7 cellular contexts compared by ENCODE assay signal in genomic region chr17:47567261-47567660, GRCh38. TPM values are rescaled to one million over a fixed set of nuclear protein-coding genes. Genes with fewer than 3 reads are reported as not detected.
DNase-seq lines count a peak whose midpoint lies in the region; ATAC-seq, FAIRE-seq and TF ChIP-seq lines count a peak whose summit lies in the region.
"Not testable (repeated sequence)": the region's sequence is repeated elsewhere in the genome, so short reads cannot be mapped to it uniquely, and the experiment has no call there.

No MANE protein-coding gene starts in this region.

- not testable (repeated sequence) for H3K9me3 Mint-ChIP-seq in activated CD8-positive, alpha-beta T cell treated with anti-CD3 and anti-CD28 coated beads, Interleukin-2, amount 10 ng/mL, durations not matched to agents 7 days and 5 days (ENCODE audit: insufficient read depth); natural killer cell

- H3K27me3 ChIP-seq in bronchial epithelial cell (ENCODE audit: control insufficient read depth, insufficient read depth, low read length) = not testable (repeated sequence)

- H3K4me3 ChIP-seq in AG10803 (ENCODE audit: low read length); bronchial epithelial cell (ENCODE audit: low read depth, low read length); epithelial cell of esophagus (ENCODE audit: low read length): not testable (repeated sequence)

- H3K27me3 Mint-ChIP-seq in activated CD8-positive, alpha-beta T cell treated with anti-CD3 and anti-CD28 coated beads, Interleukin-2, amount 10 ng/mL, durations not matched to agents 7 days and 5 days (ENCODE audit: low read depth); natural killer cell (ENCODE audit: low read depth in 2 of 2): not testable (repeated sequence)

- H3K27ac Mint-ChIP-seq in activated CD8-positive, alpha-beta T cell treated with anti-CD3 and anti-CD28 coated beads, Interleukin-2, amount 10 ng/mL, durations not matched to agents 7 days and 5 days = peak overlapping the region; percentile 30
- peak overlapping the region; percentile 14 to 16 for H3K27ac Mint-ChIP-seq in natural killer cell

- not testable (repeated sequence) for ATAC-seq in activated CD8-positive, alpha-beta T cell treated with anti-CD3 and anti-CD28 coated beads, Interleukin-2, amount 10 ng/mL, durations not matched to agents 7 days and 5 days; natural killer cell

- intact Hi-C loops in natural killer cell (cut with micrococcal nuclease) = not testable (repeated sequence)

- POLR2A ChIA-PET in activated CD8-positive, alpha-beta T cell treated with anti-CD3 and anti-CD28 coated beads, Interleukin-2, amount 10 ng/mL, durations not matched to agents 7 days and 5 days (lab: Charles Lee) = not testable (repeated sequence)

- not testable (repeated sequence) for TF ChIP-seq CTCF in AG10803 (conservative IDR thresholded peaks at IDR 0.05; ENCODE audit: low read length); bronchial epithelial cell (IDR thresholded peaks at IDR 0.05; ENCODE audit: insufficient read depth, low read length, severe bottlenecking); epithelial cell of esophagus (IDR thresholded peaks at IDR 0.05; ENCODE audit: insufficient read depth, low read depth, low read length, missing control alignments); natural killer cell (IDR thresholded peaks at IDR 0.05)

- DNase-seq in AG10803 (ENCODE audit: low read depth) (peak; percentile 16), HCEC 1CT (peak; percentile 12), NCI-H226 (peak; percentile 62), bronchial epithelial cell (ENCODE audit: low read depth) (peak; percentile 37), epithelial cell of esophagus (ENCODE audit: low read depth) (peak; percentile 32)
- DNase-seq in activated CD8-positive, alpha-beta T cell treated with anti-CD3 and anti-CD28 coated beads, Interleukin-2, amount 10 ng/mL, durations not matched to agents 7 days and 5 days; natural killer cell: not testable (repeated sequence)

- H3K36me3 ChIP-seq in bronchial epithelial cell (ENCODE audit: control insufficient read depth, insufficient read depth, low read length) = not testable (repeated sequence)

- H3K4me1 Mint-ChIP-seq in activated CD8-positive, alpha-beta T cell treated with anti-CD3 and anti-CD28 coated beads, Interleukin-2, amount 10 ng/mL, durations not matched to agents 7 days and 5 days (ENCODE audit: low read depth) = not testable (repeated sequence)
- peaks cover 9 to 20% of the 10 kb centered on the region in 2 donors for H3K4me1 Mint-ChIP-seq in natural killer cell

- CTCF ChIA-PET in activated CD8-positive, alpha-beta T cell treated with anti-CD3 and anti-CD28 coated beads, Interleukin-2, amount 10 ng/mL, durations not matched to agents 7 days and 5 days (lab: Charles Lee) = not testable (repeated sequence)

- H3K4me3 Mint-ChIP-seq in activated CD8-positive, alpha-beta T cell treated with anti-CD3 and anti-CD28 coated beads, Interleukin-2, amount 10 ng/mL, durations not matched to agents 7 days and 5 days; natural killer cell: not testable (repeated sequence)

- peaks cover 17% of the 10 kb centered on the region for H3K36me3 Mint-ChIP-seq in activated CD8-positive, alpha-beta T cell treated with anti-CD3 and anti-CD28 coated beads, Interleukin-2, amount 10 ng/mL, durations not matched to agents 7 days and 5 days (ENCODE audit: low read depth)
- H3K36me3 Mint-ChIP-seq in natural killer cell = not testable (repeated sequence)

- not testable (repeated sequence) for FAIRE-seq in bronchial epithelial cell (lab: Jason Lieb, UNC)

RNA-seq across cellular contexts. Expression of gene NPEPPS, which starts 36.4 kb away (rescaled TPM):
- total RNA-seq in activated CD8-positive, alpha-beta T cell treated with anti-CD3 and anti-CD28 coated beads, Interleukin-2, amount 10 ng/mL, durations not matched to agents 7 days and 5 days = 10 to 100 TPM; 83.8 to 92.2 TPM
- total RNA-seq in bronchial epithelial cell = 84.2 and 95.0 TPM in 2 replicates
- total RNA-seq in natural killer cell = 100 to 1,000 TPM; 139 to 168 (median 153) TPM
